In the genomic region with DNA sequence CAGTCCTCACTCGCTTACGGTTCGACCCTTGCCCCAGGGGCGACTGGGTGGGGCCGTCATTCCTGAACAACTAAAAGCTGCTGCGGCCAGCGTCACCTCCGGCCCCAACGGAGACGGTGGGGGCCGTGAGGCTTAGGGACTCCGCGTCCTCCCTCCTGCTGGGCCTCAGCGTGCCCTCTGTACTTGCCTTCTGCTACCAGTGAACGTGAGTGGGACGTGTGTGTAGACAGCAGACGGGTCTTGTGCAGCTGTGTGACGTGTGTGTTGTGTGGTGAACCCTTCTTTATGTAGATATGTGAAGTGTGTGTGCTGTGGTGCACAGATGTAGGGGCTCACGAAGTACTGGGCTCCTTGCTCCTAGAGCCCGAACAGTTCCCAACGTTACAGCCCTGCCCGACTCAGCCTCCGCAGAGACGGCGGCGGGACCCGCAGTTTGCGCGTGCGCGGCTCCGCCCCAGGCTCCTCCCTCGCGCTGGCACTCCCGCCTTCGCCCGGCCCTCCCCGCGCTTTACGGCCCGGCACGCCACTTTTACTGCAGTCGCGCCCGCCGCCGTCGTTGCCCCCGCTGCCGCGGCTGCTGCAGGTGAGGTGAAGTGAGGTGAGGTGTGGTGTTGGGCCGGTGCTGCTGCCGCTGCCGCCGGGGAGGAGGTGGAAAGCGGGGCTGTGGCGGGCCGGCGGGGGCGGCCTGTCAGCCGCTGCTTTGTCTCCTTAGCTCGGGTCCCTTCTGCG, we compare ENCODE assay signal across 8 cellular contexts. TPM values are rescaled to one million over a fixed set of nuclear protein-coding genes. Genes with fewer than 3 reads are reported as not detected.
DNase-seq lines count a peak whose midpoint lies in the region; ATAC-seq and TF ChIP-seq lines count a peak whose summit lies in the region.

A gene (plus strand): TSS at position 535 of the 729 bp plus-strand sequence. CDS start 235 bp downstream, outside the sequence.

- H3K4me2 ChIP-seq in OCI-LY1 (ENCODE audit: low read length): peak within 1 kb of the TSS; percentile 81

- no peaks in the 10 kb centered on the region for H3K4me1 ChIP-seq in HUES64 (ENCODE audit: insufficient read depth, low read length)
- peaks cover 24% of the 10 kb centered on the region for H3K4me1 ChIP-seq in OCI-LY1 (ENCODE audit: insufficient read depth, low read length, severe bottlenecking)

- CTCF ChIA-PET in Calu3 (lab: Charles Lee): interaction anchor here (0.5 to 0.8 kb wide), 4 partner anchors 24 to 209 kb away, joined by 3 to 5 read pairs (median 4); no protein-coding TSS in a partner anchor

- peak within 1 kb of the TSS; percentile 66 for H3K9ac ChIP-seq in HUES64 (ENCODE audit: low read depth, low read length)
- peak within 1 kb of the TSS; percentile 88 for H3K9ac ChIP-seq in OCI-LY1 (ENCODE audit: low read length)

- H3K4me1 Mint-ChIP-seq in Calu3 (ENCODE audit: low read depth, unreplicated experiment) (peaks cover 21% of the 10 kb centered on the region), endothelial cell (ENCODE audit: unreplicated experiment) (peaks cover 28% of the 10 kb centered on the region), mesothelial cell of epicardium (peaks cover 16% of the 10 kb centered on the region)

- no peaks in the 10 kb centered on the region for H3K9me3 Mint-ChIP-seq in Calu3 (ENCODE audit: low read depth, unreplicated experiment)
- no peaks in the 10 kb centered on the region for H3K9me3 Mint-ChIP-seq in endothelial cell (ENCODE audit: unreplicated experiment)
- no peaks in the 10 kb centered on the region for H3K9me3 Mint-ChIP-seq in mesothelial cell of epicardium

- H3K27ac Mint-ChIP-seq in Calu3 (ENCODE audit: unreplicated experiment): peak within 1 kb of the TSS; percentile 72
- peak within 1 kb of the TSS; percentile 81 for H3K27ac Mint-ChIP-seq in endothelial cell (ENCODE audit: unreplicated experiment)
- peak within 1 kb of the TSS; percentile 96 for H3K27ac Mint-ChIP-seq in mesothelial cell of epicardium

- H3F3A ChIP-seq in OCI-LY1 (ENCODE audit: insufficient read depth, low read length): no peaks in the 10 kb centered on the region

- peaks cover 24% of the 10 kb centered on the region for H3K36me3 Mint-ChIP-seq in Calu3 (ENCODE audit: insufficient read depth, unreplicated experiment)
- no peaks in the 10 kb centered on the region for H3K36me3 Mint-ChIP-seq in endothelial cell (ENCODE audit: low read depth, unreplicated experiment)
- H3K36me3 Mint-ChIP-seq in mesothelial cell of epicardium: peaks cover 2% of the 10 kb centered on the region

- 1% methylated on average over 63 of the region's 63 CpGs for WGBS in HUES64

- H3K9me2 ChIP-seq in OCI-LY1 (ENCODE audit: low read depth, low read length): no peaks in the 10 kb centered on the region

- H3K4me3 Mint-ChIP-seq in Calu3 (ENCODE audit: low read depth, unreplicated experiment) (peak within 1 kb of the TSS; percentile 91), endothelial cell (ENCODE audit: unreplicated experiment) (peak within 1 kb of the TSS; percentile 99), mesothelial cell of epicardium (peak within 1 kb of the TSS; percentile 99)

- H3K9me3 ChIP-seq in HUES64 (ENCODE audit: insufficient read depth, low read depth, low read length) (no peaks in the 10 kb centered on the region), OCI-LY1 (ENCODE audit: low read length) (no peaks in the 10 kb centered on the region)

- H3K27ac ChIP-seq in HUES64 (ENCODE audit: low read depth, low read length) (peak within 1 kb of the TSS; percentile 57), OCI-LY1 (ENCODE audit: low read depth, low read length, poor library complexity, severe bottlenecking) (no peak within 1 kb of the TSS)

- no peaks in the 10 kb centered on the region for H3K27me3 Mint-ChIP-seq in Calu3 (ENCODE audit: unreplicated experiment)
- H3K27me3 Mint-ChIP-seq in endothelial cell (ENCODE audit: unreplicated experiment): peaks cover 11% of the 10 kb centered on the region
- no peaks in the 10 kb centered on the region for H3K27me3 Mint-ChIP-seq in mesothelial cell of epicardium (ENCODE audit: low read depth)

- peaks cover 24% of the 10 kb centered on the region for H3K79me2 ChIP-seq in OCI-LY1 (ENCODE audit: insufficient read depth, low read length)

- BruUV-seq in Calu3 (replicated peaks; lab: Mats Ljungman, UMichigan): no TSS peak

- H3K27me3 ChIP-seq in HUES64 (ENCODE audit: insufficient read depth, low read length) (no peaks in the 10 kb centered on the region), OCI-LY1 (ENCODE audit: insufficient read depth, low read length) (no peaks in the 10 kb centered on the region)

- peak; percentile 76 for ATAC-seq in GM21423 (IDR thresholded peaks at IDR 0.05; ENCODE audit: unreplicated experiment)

- intact Hi-C loops in Calu3 (cut with micrococcal nuclease; ENCODE audit: unreplicated experiment): loop anchor here (5.0 kb wide), 1 partner anchor 53 kb away; a partner anchor contains a TSS

- peak within 1 kb of the TSS; percentile 66; the same call in 1 of the 2 replicates for H2AFZ ChIP-seq in OCI-LY1 (ENCODE audit: low read length)

- H4K20me1 ChIP-seq in OCI-LY1 (ENCODE audit: insufficient read depth, low read length): no peaks in the 10 kb centered on the region

- TF ChIP-seq CTCF in Calu3 (IDR thresholded peaks at IDR 0.05; ENCODE audit: unreplicated experiment) (no peak), OCI-LY1 (IDR thresholded peaks at IDR 0.05; ENCODE audit: low read length) (no peak), endothelial cell (IDR thresholded peaks at IDR 0.05; ENCODE audit: unreplicated experiment) (no peak), mesothelial cell of epicardium (IDR thresholded peaks at IDR 0.05; ENCODE audit: unreplicated experiment) (no peak)

- DNase-seq in Calu3 (peak; percentile 99), endothelial cell (ENCODE audit: low spot score) (peak; percentile 97), mesothelial cell of epicardium (ENCODE audit: low spot score in 2 of 2, unreplicated experiment in 2 of 2) (peak; percentile 91 to 99)
- DNase-seq in activated CD8-positive, alpha-beta memory T cell treated with anti-CD3 and anti-CD28 coated beads, Interleukin-2, amount 50 U/mL, for 48 hours: peak; percentile 99
- peak; percentile 90 to 94 for DNase-seq in stimulated activated CD8-positive, alpha-beta memory T cell treated with anti-CD3 and anti-CD28 coated beads, Interleukin-15, amount 100 ng/mL, for 4 hours (ENCODE audit: low read depth in 2 of 2)

- no peaks in the 10 kb centered on the region for H3K36me3 ChIP-seq in HUES64 (ENCODE audit: insufficient read depth, low read length)
- H3K36me3 ChIP-seq in OCI-LY1 (ENCODE audit: insufficient read depth, low read length): no peaks in the 10 kb centered on the region

- peak within 1 kb of the TSS; percentile 87 for H3K4me3 ChIP-seq in HUES64 (ENCODE audit: low read length)
- H3K4me3 ChIP-seq in OCI-LY1 (ENCODE audit: low read depth, low read length, poor library complexity, severe bottlenecking): peak within 1 kb of the TSS; percentile 91

RNA-seq across cellular contexts. Expression of the gene that starts here (rescaled TPM):
- 21.4 and 21.9 TPM in 2 replicates for total RNA-seq in Calu3 (2022)
- 16.7 TPM for polyA plus RNA-seq in HUES64 (2013, experiment 1 of 2)
- polyA plus RNA-seq in HUES64 (2013, experiment 2 of 2): 14.8 TPM
- total RNA-seq in endothelial cell (ENCODE audit: unreplicated experiment): 17.7 TPM
- 20.9 to 22.4 TPM (median 21.5 TPM) in 3 replicates for total RNA-seq in mesothelial cell of epicardium
